In genomic region chr10:43983856-43984271, GRCh38 we compare ENCODE assay signal across 1 cellular context.
TF ChIP-seq lines count a peak whose summit lies in the region.

No MANE protein-coding gene starts in this region.

TF ChIP-seq in K562, 482 proteins besides CTCF, POLR2A, EP300 and RAD21 (continued from another document and continues in another):
- TF ChIP-seq GTF2B (IDR thresholded peaks at IDR 0.05; ENCODE audit: extremely low read depth, insufficient read length) (no peak), EZH2 (IDR thresholded peaks at IDR 0.05; ENCODE audit: borderline replicate concordance, low read depth, low read length) (no peak), ETS2 (tag; IDR thresholded peaks at IDR 0.05; ENCODE audit: borderline replicate concordance, poor library complexity, severe bottlenecking) (no peak), ZNF655 (CRISPR knock-in tag; IDR thresholded peaks at IDR 0.05) (no peak), ZNF354B (CRISPR knock-in tag; IDR thresholded peaks at IDR 0.05) (peak; percentile 65; the same call in 1 of the 2 replicates), NFIX (CRISPR knock-in tag; IDR thresholded peaks at IDR 0.05; ENCODE audit: low read depth) (no peak), MAFF (IDR thresholded peaks at IDR 0.05; ENCODE audit: low read length) (no peak), TAF7 (tag; IDR thresholded peaks at IDR 0.05) (no peak; the same call in 1 of the 2 replicates), FOXP4 (CRISPR knock-in tag; IDR thresholded peaks at IDR 0.05; ENCODE audit: borderline replicate concordance) (no peak), NUFIP1 (IDR thresholded peaks at IDR 0.05; ENCODE audit: partially characterized antibody) (no peak), GTF2F1 (IDR thresholded peaks at IDR 0.05; ENCODE audit: low read depth, low read length) (no peak), PCBP2 (IDR thresholded peaks at IDR 0.05; ENCODE audit: low read depth, low read length, poor library complexity, severe bottlenecking) (no peak), ZBTB40 (IDR thresholded peaks at IDR 0.05) (no peak), ZBTB40 (CRISPR knock-in tag; IDR thresholded peaks at IDR 0.05) (no peak), ZNF263 (CRISPR knock-in tag; IDR thresholded peaks at IDR 0.05; ENCODE audit: borderline replicate concordance) (no peak), KLF16 (IDR thresholded peaks at IDR 0.05) (peak; percentile 64; the same call in 1 of the 2 replicates), HMG20A (CRISPR knock-in tag; conservative IDR thresholded peaks at IDR 0.05) (no peak), NFE2 (IDR thresholded peaks at IDR 0.05; ENCODE audit: low read depth) (no peak), MAX (CRISPR knock-in tag; IDR thresholded peaks at IDR 0.05) (no peak), RBFOX2 (IDR thresholded peaks at IDR 0.05; ENCODE audit: low read depth, low read length) (no peak), ASH1L (IDR thresholded peaks at IDR 0.05; ENCODE audit: borderline replicate concordance, low read depth, partially characterized antibody) (no peak), SRSF1 (IDR thresholded peaks at IDR 0.05; ENCODE audit: low read depth, low read length) (no peak), ARNT (IDR thresholded peaks at IDR 0.05) (no peak), PKNOX1 (IDR thresholded peaks at IDR 0.05) (no peak), ZFP1 (CRISPR knock-in tag; IDR thresholded peaks at IDR 0.05) (no peak), RCOR1 (IDR thresholded peaks at IDR 0.05; ENCODE audit: borderline replicate concordance in 1 of 2, low read depth in 2 of 2, low read length in 2 of 2) (peak in 1 of 2 experiments; percentile 42; a peak in 1 of 4 replicates), ETS1 (conservative IDR thresholded peaks at IDR 0.05; ENCODE audit: control insufficient read depth, low read depth, low read length) (no peak), ZBTB5 (IDR thresholded peaks at IDR 0.05) (no peak), ZNF175 (CRISPR knock-in tag; IDR thresholded peaks at IDR 0.05; ENCODE audit: low read depth) (peak; percentile 59; the same call in 1 of the 2 replicates)
